Comparison of ENCODE assay signal across 8 cellular contexts in the genomic region with DNA sequence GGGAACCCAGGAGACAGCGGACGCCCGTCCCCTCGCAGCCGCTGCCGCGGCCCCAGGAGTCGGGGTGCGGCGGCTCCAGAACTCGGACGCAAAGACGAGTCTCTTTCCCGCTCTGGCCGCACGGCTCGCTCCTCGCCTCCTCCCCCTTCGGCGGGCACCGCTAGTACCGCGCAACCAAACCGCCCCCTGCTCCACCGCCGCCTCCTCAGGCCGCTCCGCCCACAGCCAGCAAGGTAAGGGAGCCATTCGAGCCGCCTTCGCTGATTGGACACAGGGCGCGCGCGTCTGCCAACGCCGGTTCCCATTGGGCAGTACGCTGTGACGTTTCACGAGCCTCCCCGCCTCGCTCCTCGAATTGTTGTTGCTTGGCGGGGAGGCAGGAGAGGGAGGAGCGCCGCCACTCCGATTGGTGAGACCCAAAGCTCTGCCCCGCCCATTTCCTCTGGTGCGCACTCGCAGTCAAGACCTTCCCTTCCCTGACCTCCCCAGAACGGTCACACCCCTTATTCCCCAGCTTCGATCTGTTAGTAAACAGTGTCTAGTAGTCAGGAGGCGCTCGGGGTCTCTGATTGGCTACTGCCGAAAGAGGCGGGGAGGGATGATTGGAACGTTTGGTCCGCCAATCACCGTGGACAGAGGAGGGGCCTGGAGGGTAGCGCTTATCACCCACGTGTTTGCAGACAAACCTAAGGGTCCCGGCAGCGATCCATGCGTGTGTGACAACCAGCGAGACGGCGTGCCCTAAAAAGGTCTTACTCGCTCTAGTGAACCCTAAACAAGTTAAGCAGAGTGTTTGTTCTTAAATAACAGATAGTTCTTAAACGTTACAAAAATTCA. TPM values are rescaled to one million over a fixed set of nuclear protein-coding genes. Genes with fewer than 3 reads are reported as not detected.
DNase-seq lines count a peak whose midpoint lies in the region; ATAC-seq, FAIRE-seq and TF ChIP-seq lines count a peak whose summit lies in the region.

A gene (minus strand): TSS at position 170 of the 837 bp plus-strand sequence. CDS start 207 bp downstream, outside the sequence.

- H4K20me1 ChIP-seq in keratinocyte (ENCODE audit: control insufficient read depth, extremely low read depth, insufficient read depth, low read length) = no peaks in the 10 kb centered on the region

- FAIRE-seq in keratinocyte (lab: Jason Lieb, UNC) = peak; percentile 86

- peak; percentile 97 for DNase-seq in AG20443 (ENCODE audit: low spot score)
- DNase-seq in NCI-H510A (lab: John Stamatoyannopoulos, UW) = peak; percentile 99
- peak; percentile 100 for DNase-seq in activated CD4-positive, alpha-beta T cell treated with anti-CD3 and anti-CD28 coated beads for 1 hour
- DNase-seq in cerebellum (ENCODE audit: low spot score) = peak; percentile 98
- DNase-seq in keratinocyte (ENCODE audit: low read depth, low spot score) = peak; percentile 100
- DNase-seq in stimulated activated CD4-positive, alpha-beta T cell treated with anti-CD3 and anti-CD28 coated beads, Interleukin-15, amount 100 ng/mL, for 1 hour (ENCODE audit: low read depth in 1 of 2, low spot score in 1 of 2) = peak; percentile 98 to 99

- no peaks in the 10 kb centered on the region for H3K36me3 ChIP-seq in keratinocyte (ENCODE audit: control insufficient read depth in 2 of 2, extremely low read depth in 1 of 2, insufficient read depth in 2 of 2, low read length in 2 of 2)

- peak; percentile 88 for ATAC-seq in HG03432 (IDR thresholded peaks at IDR 0.05; ENCODE audit: unreplicated experiment)

- peak; percentile 37 for TF ChIP-seq POLR2A in GM19099 (IDR thresholded peaks at IDR 0.05; ENCODE audit: extremely low read depth, insufficient read length, low read depth)

- peak within 1 kb of the TSS; percentile 89 for H3K27ac ChIP-seq in keratinocyte (ENCODE audit: control insufficient read depth, insufficient read depth, low read length)

- H3K9me3 ChIP-seq in keratinocyte (ENCODE audit: control insufficient read depth, low read depth, low read length) = no peaks in the 10 kb centered on the region

- H3K9me1 ChIP-seq in keratinocyte (ENCODE audit: control insufficient read depth, extremely low read depth, insufficient read depth, low read length) = no peaks in the 10 kb centered on the region

- peak within 1 kb of the TSS; percentile 84 for H2AFZ ChIP-seq in keratinocyte (ENCODE audit: control insufficient read depth, low read length)

- H3K4me2 ChIP-seq in keratinocyte (ENCODE audit: control insufficient read depth, extremely low read depth, insufficient read depth, low read depth, low read length) = peak within 1 kb of the TSS; percentile 96

- dilution Hi-C loops in keratinocyte (cut with MboI; ENCODE audit: extremely low pct_ligation_motif_present, low sequenced_read_pairs) = no loop called here

- TF ChIP-seq CTCF in keratinocyte (optimal IDR thresholded peaks at IDR 0.05 in 1 of 3, IDR thresholded peaks at IDR 0.05 in 1 of 3, conservative IDR thresholded peaks at IDR 0.05 in 1 of 3; ENCODE audit: extremely low read depth in 1 of 3, insufficient read depth in 2 of 3, low read length in 3 of 3) = no peak

- H3K79me2 ChIP-seq in keratinocyte (ENCODE audit: control insufficient read depth, insufficient read depth, low read length) = no peaks in the 10 kb centered on the region

- peak within 1 kb of the TSS; percentile 71 to 84 (median 83) for H3K4me3 ChIP-seq in keratinocyte (ENCODE audit: control insufficient read depth in 2 of 3, extremely low read depth in 1 of 3, insufficient read depth in 2 of 3, low read depth in 1 of 3, low read length in 3 of 3)

- H3K4me1 ChIP-seq in keratinocyte (ENCODE audit: control insufficient read depth, extremely low read depth, insufficient read depth, low read length) = peaks cover 10% of the 10 kb centered on the region

- H3K27me3 ChIP-seq in keratinocyte (ENCODE audit: control insufficient read depth, extremely low read depth, insufficient read depth, low read length) = no peaks in the 10 kb centered on the region

- peak within 1 kb of the TSS; percentile 85 for H3K9ac ChIP-seq in keratinocyte (ENCODE audit: control insufficient read depth, extremely low read depth, insufficient read depth, low read length)

RNA-seq across cellular contexts. Expression of the gene that starts here (rescaled TPM):
- total RNA-seq in cerebellum = 10.6 TPM
- 1.4 to 2.9 TPM (median 2.6 TPM) in 3 replicates for polyA plus RNA-seq in keratinocyte
- polyA plus RNA-seq in keratinocyte (2011; ENCODE audit: low read depth) = 9.8 TPM
- polyA plus RNA-seq in keratinocyte (2011; cell fraction: cytosol; rRNA removed) = 1.0 and 1.5 TPM in 2 replicates
- polyA plus RNA-seq in keratinocyte (2011; cell fraction: nucleus; rRNA removed) = 2.4 and 2.5 TPM in 2 replicates
- 1.7 and 4.0 TPM in 2 replicates for polyA plus RNA-seq in keratinocyte (2012; ENCODE audit: low replicate concordance)
- polyA minus RNA-seq in keratinocyte = 0.62 to 3.0 TPM (median 1.5 TPM) in 3 replicates
- polyA minus RNA-seq in keratinocyte (2011; cell fraction: cytosol; rRNA and poly(A)+ RNA removed) = 1.9 TPM
- polyA minus RNA-seq in keratinocyte (2011; cell fraction: nucleus; rRNA and poly(A)+ RNA removed) = 2.0 and 6.7 TPM in 2 replicates

Comparison
In these comparisons a context has a peak if more than half of its experiments do, and no peak if none do; other contexts are left out.
1. Peak in every context shown above with its lines: DNase-seq, ATAC-seq, H3K4me3 ChIP-seq and H3K27ac ChIP-seq.